ENCODE assay signal across 10 cellular contexts in the genomic region with DNA sequence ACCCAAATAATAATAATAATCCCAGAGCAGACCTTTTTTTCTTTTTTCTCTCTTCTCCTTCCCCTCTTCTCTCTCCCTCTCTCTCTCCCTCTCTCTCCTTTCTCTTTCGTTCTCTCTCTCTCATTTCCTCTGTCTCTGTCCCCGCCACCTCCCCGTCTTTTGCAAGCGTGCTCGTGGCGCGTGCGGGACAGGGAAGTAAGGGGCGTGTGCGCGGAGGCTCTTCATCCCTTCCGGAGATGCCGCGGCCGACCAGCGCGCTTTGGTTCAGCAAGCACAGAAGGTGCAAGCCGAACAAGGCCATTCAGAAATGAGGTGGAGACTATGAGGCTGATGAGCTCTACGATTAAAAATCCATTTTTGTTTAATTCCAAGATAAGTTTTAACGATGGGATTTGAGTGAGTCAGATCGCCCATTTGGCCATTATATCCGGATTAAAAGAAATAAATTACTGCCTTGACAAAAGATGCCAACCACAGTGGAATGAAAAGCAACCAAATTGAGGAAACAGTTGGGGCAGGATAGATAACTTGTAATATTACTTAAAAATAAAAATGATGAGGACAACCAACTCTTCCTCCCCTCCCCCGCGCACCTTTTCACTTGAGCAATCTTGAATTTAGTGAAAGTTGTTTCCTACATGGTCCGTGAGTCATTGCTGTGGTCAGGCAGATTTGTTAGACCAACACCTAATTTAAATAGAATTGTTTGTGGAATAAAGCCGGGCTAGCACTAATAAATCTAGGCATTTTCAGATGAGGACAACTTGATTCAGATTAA. TPM values are rescaled to one million over a fixed set of nuclear protein-coding genes. Genes with fewer than 3 reads are reported as not detected.
A peak's percentile ranks its signal among the peaks of the same experiment; 100 is the strongest.
DNase-seq lines count a peak whose midpoint lies in the region; ATAC-seq, FAIRE-seq and TF ChIP-seq lines count a peak whose summit lies in the region.
"Had no signal": no experiment of that assay in that cellular context is flagged by ENCODE, and none has a peak within 500 bp of the region (broad histone marks: within the 10 kb centered on the region; RNA-seq: fewer than 3 reads in every experiment).

No MANE protein-coding gene starts in this region.

- no peaks in the 10 kb centered on the region for H3K9me1 ChIP-seq in K562 (ENCODE audit: control insufficient read depth, insufficient read depth, low read length)

- H3K4me3 ChIP-seq in K562: peak overlapping the region; percentile 53

- peak overlapping the region; percentile 87 for H3K4me2 ChIP-seq in K562 (ENCODE audit: insufficient read depth, low read length)

- no peaks in the 10 kb centered on the region for H3K36me3 ChIP-seq in K562 (ENCODE audit: control insufficient read depth, insufficient read depth, low read length)

- ATAC-seq in T-helper 17 cell: peak; percentile 39
- peak; percentile 42 for ATAC-seq in K562
- no peak for ATAC-seq in GM21737 (IDR thresholded peaks at IDR 0.05; ENCODE audit: unreplicated experiment)

- intact Hi-C loops in K562 (cut with micrococcal nuclease): loop anchor here (5.0 kb wide), 4 partner anchors 86 to 316 kb away; no protein-coding TSS in a partner anchor

- H4K20me1 ChIP-seq in K562 (replicated peaks; ENCODE audit: control insufficient read depth, insufficient read depth, low read length): no peaks in the 10 kb centered on the region

- TSS peak; percentile 52 for BruUV-seq in K562 (replicated peaks; lab: Mats Ljungman, UMichigan)

- in situ Hi-C loops in K562 (cut with MboI): no loop called here

- peaks cover 9% of the 10 kb centered on the region for H3K36me3 Mint-ChIP-seq in T-helper 17 cell (ENCODE audit: low read depth)

- TF ChIP-seq EP300 in K562 (IDR thresholded peaks at IDR 0.05; ENCODE audit: low read length): no peak

- peak; percentile 1 for DNase-seq in NK-92 treated with Interleukin-12 subunit alpha and Interleukin-12 subunit beta, amount 100 ng/mL, for 24 hours (lab: John Stamatoyannopoulos, UW)
- DNase-seq in NK-92 (lab: John Stamatoyannopoulos, UW; ENCODE audit: unreplicated experiment) (no peak), T-helper 17 cell (peak in 2 of 3 donors; percentile 19 to 34), K562 (ENCODE audit: extremely low read depth in 1 of 4, low spot score in 3 of 4) (peak; percentile 22 to 64 (median 25)), iPS-NIHi11 (ENCODE audit: low spot score) (peak; percentile 24), retina (no peak)
- peak; percentile 34 to 61 (median 50) for DNase-seq in stimulated activated CD4-positive, alpha-beta T cell treated with anti-CD3 and anti-CD28 coated beads, Interleukin-12 subunit alpha, Interleukin-12 subunit beta, amount 100 ng/mL, for 48 hours (ENCODE audit: low read depth in 2 of 3, low spot score in 1 of 3)
- DNase-seq: DND-41 had no signal

- H3K9me3 ChIP-seq in T-helper 17 cell (ENCODE audit: control insufficient read depth, low read length, poor library complexity, severe bottlenecking): no peaks in the 10 kb centered on the region
- H3K9me3 ChIP-seq in K562 (replicated peaks; ENCODE audit: control insufficient read depth, insufficient read depth, low read depth, low read length): no peaks in the 10 kb centered on the region

- peak overlapping the region; percentile 93 for H2AFZ ChIP-seq in K562 (ENCODE audit: low read depth, low read length)

- peak overlapping the region; percentile 99 for H3K27ac Mint-ChIP-seq in T-helper 17 cell

- no peak for TF ChIP-seq CTCF in K562 (IDR thresholded peaks at IDR 0.05 in 2 of 3, conservative IDR thresholded peaks at IDR 0.05 in 1 of 3; ENCODE audit: insufficient read depth in 2 of 3, low read depth in 1 of 3, low read length in 3 of 3)

- H3K27me3 ChIP-seq in K562 (ENCODE audit: control insufficient read depth in 2 of 2, insufficient read depth in 2 of 2, low read length in 2 of 2): no peaks in the 10 kb centered on the region; a peak in 1 of 5 replicates

- TF ChIP-seq POLR2A in K562 (conservative IDR thresholded peaks at IDR 0.05): peak; percentile 58; the same call in 1 of the 2 replicates

- no peak for FAIRE-seq in K562 (lab: Jason Lieb, UNC)
- FAIRE-seq: islet of Langerhans had no signal

- no peak overlapping the region; the same call in 2 of the 3 replicates for H3K27ac ChIP-seq in K562 (ENCODE audit: extremely low read depth, low read depth, low read length)

- peak overlapping the region; percentile 50 to 92; a peak in 3 of 4 replicates for H3K9ac ChIP-seq in K562 (ENCODE audit: insufficient read depth in 1 of 2, low read depth in 2 of 2, low read length in 2 of 2)

- POLR2A ChIA-PET in K562 (lab: Yijun Ruan, JAX): interaction anchor here (3.1 kb wide), 1 partner anchor 11 kb away, joined by 21 read pairs; no protein-coding TSS in a partner anchor

- 0 out of 4 replicates have a peak, but pooled peaks of 1 of the 2 experiments have one; percentile 15 for TF ChIP-seq RAD21 in K562 (CRISPR knock-in tag; conservative IDR thresholded peaks at IDR 0.05 in 1 of 2, IDR thresholded peaks at IDR 0.05 in 1 of 2)

- CTCF ChIA-PET in K562 (lab: Yijun Ruan, JAX; ENCODE audit: low intra/inter-chr PET ratio): interaction anchor here (1.8 kb wide), 1 partner anchor 317 kb away, joined by 4 read pairs; no protein-coding TSS in a partner anchor

- 36% methylated on average over 24 of the region's 26 CpGs for WGBS in K562 (ENCODE audit: insufficient coverage, low coverage, missing lambda C conversion rate)

- H3K27me3 Mint-ChIP-seq in T-helper 17 cell: no peaks in the 10 kb centered on the region

- H3K4me1 Mint-ChIP-seq in T-helper 17 cell: peaks cover 62% of the 10 kb centered on the region

- H3K79me2 ChIP-seq in K562 (ENCODE audit: control insufficient read depth, insufficient read depth, low read length): no peaks in the 10 kb centered on the region; the same call in 2 of the 3 replicates

- H3K4me3 Mint-ChIP-seq in T-helper 17 cell: peak overlapping the region; percentile 98

- peaks cover 19 to 22% of the 10 kb centered on the region in 2 experiments for H3K4me1 ChIP-seq in K562 (replicated peaks in 1 of 2; ENCODE audit: control insufficient read depth in 2 of 2, insufficient read depth in 2 of 2, low read length in 2 of 2)

RNA-seq across cellular contexts. Expression of gene AMIGO2, which starts 1.2 kb away (rescaled TPM):
- total RNA-seq in T-helper 17 cell (1 to 10 TPM; 8.0 to 9.1 TPM), K562 (2014; rRNA removed) (3.6 and 3.8 TPM in 2 replicates), K562 (2014; rRNA removed; fragmentation: Illumina TruSeq; extraction: Trizol) (3.6 and 4.7 TPM in 2 replicates), K562 (2015; rRNA removed; fragmentation: Illumina TruSeq; extraction: Trizol) (7.9 and 8.1 TPM in 2 replicates), K562 (2021) (3.5 and 3.7 TPM in 2 replicates)
- total RNA-seq in K562 (2011; cell fraction: chromatin; rRNA removed; ENCODE audit: low replicate concordance): 4.4 and 5.8 TPM in 2 replicates
- 3.9 and 5.0 TPM in 2 replicates for total RNA-seq in K562 (2011; cell fraction: nucleolus; rRNA removed)
- 4.5 and 5.2 TPM in 2 replicates for total RNA-seq in K562 (2011; cell fraction: nucleoplasm; rRNA removed)
- polyA plus RNA-seq in K562 (2011; rRNA removed) (0.38 and 8.3 TPM in 2 replicates), K562 (2014; fragmentation: Illumina TruSeq; extraction: Trizol) (4.5 and 4.6 TPM in 2 replicates), K562 (2014; fragmentation: Nextera tagmentation; extraction: Ambion mirVana) (1 to 10 TPM; 2.0 to 4.1 TPM), K562 (2014; rRNA removed) (2.5 and 3.8 TPM in 2 replicates)
- polyA plus RNA-seq in K562 (2011; cell fraction: cytosol; rRNA removed): 0.18 and 2.8 TPM in 2 replicates
- polyA plus RNA-seq in K562 (2011; cell fraction: nucleus; rRNA removed): 0.39 and 6.3 TPM in 2 replicates
- 11.9 and 24.7 TPM in 2 replicates for polyA plus RNA-seq in K562 (2012)
- 0.45 and 7.9 TPM in 2 replicates for polyA minus RNA-seq in K562 (2011; rRNA and poly(A)+ RNA removed)
- 4.2 TPM in 1 of 2 replicates, not detected in the other for polyA minus RNA-seq in K562 (2011; cell fraction: cytosol; rRNA and poly(A)+ RNA removed)
- 0.22 and 2.6 TPM in 2 replicates for polyA minus RNA-seq in K562 (2011; cell fraction: nucleus; rRNA and poly(A)+ RNA removed)

RNA-seq across cellular contexts. Expression of gene PCED1B, which starts 1.5 kb away (rescaled TPM):
- total RNA-seq in T-helper 17 cell: 10 to 100 TPM; 48.6 to 54.2 TPM
- 2.8 and 3.6 TPM in 2 replicates for total RNA-seq in K562 (2011; cell fraction: chromatin; rRNA removed; ENCODE audit: low replicate concordance)
- 2.3 and 3.0 TPM in 2 replicates for total RNA-seq in K562 (2011; cell fraction: nucleolus; rRNA removed)
- total RNA-seq in K562 (2011; cell fraction: nucleoplasm; rRNA removed): 2.9 and 4.0 TPM in 2 replicates
- 1.6 and 4.4 TPM in 2 replicates for total RNA-seq in K562 (2014; rRNA removed)
- total RNA-seq in K562 (2014; rRNA removed; fragmentation: Illumina TruSeq; extraction: Trizol): 2.5 and 2.7 TPM in 2 replicates
- total RNA-seq in K562 (2015; rRNA removed; fragmentation: Illumina TruSeq; extraction: Trizol): 4.7 and 6.1 TPM in 2 replicates
- total RNA-seq in K562 (2021): 7.2 and 7.4 TPM in 2 replicates
- polyA plus RNA-seq in K562 (2011; rRNA removed): 0.35 and 1.2 TPM in 2 replicates
- 0.13 and 3.5 TPM in 2 replicates for polyA plus RNA-seq in K562 (2011; cell fraction: cytosol; rRNA removed)
- polyA plus RNA-seq in K562 (2011; cell fraction: nucleus; rRNA removed): 0.24 and 3.2 TPM in 2 replicates
- polyA plus RNA-seq in K562 (2012): 21.8 and 40.0 TPM in 2 replicates
- 9.3 and 9.6 TPM in 2 replicates for polyA plus RNA-seq in K562 (2014; fragmentation: Illumina TruSeq; extraction: Trizol)
- 1 to 10 TPM; 1.2 to 1.5 TPM for polyA plus RNA-seq in K562 (2014; fragmentation: Nextera tagmentation; extraction: Ambion mirVana)
- 6.6 and 8.6 TPM in 2 replicates for polyA plus RNA-seq in K562 (2014; rRNA removed)
- 0.09 and 1.3 TPM in 2 replicates for polyA minus RNA-seq in K562 (2011; rRNA and poly(A)+ RNA removed)
- 1.1 TPM in 1 of 2 replicates, not detected in the other for polyA minus RNA-seq in K562 (2011; cell fraction: cytosol; rRNA and poly(A)+ RNA removed)
- polyA minus RNA-seq in K562 (2011; cell fraction: nucleus; rRNA and poly(A)+ RNA removed): 0.54 TPM in 1 of 2 replicates, not detected in the other

Comparison
In these comparisons a context has a peak if more than half of its experiments do, and no peak if none do; other contexts are left out.
1. DNase-seq: peak in NK-92 treated with Interleukin-12 subunit alpha and Interleukin-12 subunit beta, amount 100 ng/mL, for 24 hours (single experiment), T-helper 17 cell (2 of 3), K562 (4 of 4), iPS-NIHi11 (single experiment) and stimulated activated CD4-positive, alpha-beta T cell treated with anti-CD3 and anti-CD28 coated beads, Interleukin-12 subunit alpha, Interleukin-12 subunit beta, amount 100 ng/mL, for 48 hours (3 of 3); none in NK-92 (single experiment) and retina (single experiment).
2. RNA of gene PCED1B, which starts 1.5 kb away (total RNA-seq): 48.6 to 54.2 TPM in T-helper 17 cell; 1.6 to 7.4 TPM in K562; every median in the first group is over 4 times any median in the second.